In genomic region chr16:81088836-81089235, GRCh38 we compare ENCODE assay signal across 30 cellular contexts.
"Had no signal": no experiment of that assay in that cellular context is flagged by ENCODE, and none has a peak within 500 bp of the region (broad histone marks: within the 10 kb centered on the region; RNA-seq: fewer than 3 reads in every experiment).

No MANE protein-coding gene starts in this region.

- H3K27ac ChIP-seq: brain microvascular endothelial cell, esophagus muscularis mucosa, foreskin keratinocyte, gastroesophageal sphincter, WERI-Rb-1 had no signal

- H3K4me3 ChIP-seq: esophagus muscularis mucosa, gastroesophageal sphincter had no signal

- ATAC-seq: activated CD4-positive, alpha-beta T cell treated with anti-CD3 and anti-CD28 coated beads for 36 hours; activated CD8-positive, alpha-beta T cell treated with anti-CD3 and anti-CD28 coated beads for 36 hours; activated T-cell treated with anti-CD3 and anti-CD28 coated beads, Interleukin-2, amount 50 U/mL, for 4 hours; activated T-helper 17 cell treated with anti-CD3 and anti-CD28 coated beads, Interleukin-2, amount 50 U/mL, for 72 hours; foreskin keratinocyte; gastroesophageal sphincter; T-helper 17 cell had no signal

- H3K4me1 ChIP-seq: esophagus muscularis mucosa, foreskin keratinocyte, gastroesophageal sphincter had no signal

- H3K9me3 Mint-ChIP-seq: activated CD8-positive, alpha-beta T cell treated with anti-CD3 and anti-CD28 coated beads for 36 hours; activated T-cell treated with anti-CD3 and anti-CD28 coated beads, Interleukin-2, amount 50 U/mL, for 4 hours; activated T-helper 17 cell treated with anti-CD3 and anti-CD28 coated beads, Interleukin-2, amount 50 U/mL, for 72 hours; T-helper 2 cell treated with Interferon-gamma antibody and Interleukin-4, amounts not matched to agents 5 μg/mL and 100 μg/mL, for 36 hours had no signal

- H3K9me3 ChIP-seq: esophagus muscularis mucosa, gastroesophageal sphincter had no signal

- H3K4me1 Mint-ChIP-seq: activated T-helper 17 cell treated with anti-CD3 and anti-CD28 coated beads, Interleukin-2, amount 50 U/mL, for 72 hours had no signal

- H3K27me3 Mint-ChIP-seq: activated CD4-positive, alpha-beta T cell treated with anti-CD3 and anti-CD28 coated beads for 36 hours; activated CD8-positive, alpha-beta T cell treated with anti-CD3 and anti-CD28 coated beads for 36 hours; activated naive CD8-positive, alpha-beta T cell; activated T-helper 17 cell treated with anti-CD3 and anti-CD28 coated beads, Interleukin-2, amount 50 U/mL, for 72 hours; T-helper 17 cell had no signal

- H3K36me3 ChIP-seq: WERI-Rb-1 had no signal

- H3K4me3 Mint-ChIP-seq: activated CD4-positive, alpha-beta T cell treated with anti-CD3 and anti-CD28 coated beads for 36 hours; activated CD8-positive, alpha-beta T cell treated with anti-CD3 and anti-CD28 coated beads for 36 hours; activated naive CD8-positive, alpha-beta T cell; activated T-cell treated with anti-CD3 and anti-CD28 coated beads, Interleukin-2, amount 50 U/mL, for 4 hours; activated T-helper 17 cell treated with anti-CD3 and anti-CD28 coated beads, Interleukin-2, amount 50 U/mL, for 72 hours; T-helper 17 cell; T-helper 2 cell treated with Interferon-gamma antibody and Interleukin-4, amounts not matched to agents 5 μg/mL and 100 μg/mL, for 36 hours had no signal

- H3K27ac Mint-ChIP-seq: activated CD4-positive, alpha-beta T cell treated with anti-CD3 and anti-CD28 coated beads for 36 hours; activated CD8-positive, alpha-beta T cell treated with anti-CD3 and anti-CD28 coated beads for 36 hours; activated naive CD8-positive, alpha-beta T cell; activated T-helper 17 cell treated with anti-CD3 and anti-CD28 coated beads, Interleukin-2, amount 50 U/mL, for 72 hours; T-helper 17 cell; T-helper 2 cell treated with Interferon-gamma antibody and Interleukin-4, amounts not matched to agents 5 μg/mL and 100 μg/mL, for 36 hours had no signal

- DNase-seq: activated CD4-positive, alpha-beta T cell treated with anti-CD3 and anti-CD28 coated beads for 36 hours; activated CD4-positive, alpha-beta T cell treated with anti-CD3 and anti-CD28 coated beads, Interleukin-2, amount 50 U/mL, for 1 hour; activated CD4-positive, alpha-beta T cell treated with anti-CD3 and anti-CD28 coated beads, Interleukin-2, amount 50 U/mL, for 48 hours; activated CD4-positive, CD25-positive, alpha-beta regulatory T cell; activated CD4-positive, CD25-positive, alpha-beta regulatory T cell treated with anti-CD3 and anti-CD28 coated beads, Interleukin-2, amount 50 U/mL, for 72 hours; activated CD8-positive, alpha-beta memory T cell treated with anti-CD3 and anti-CD28 coated beads for 24 hours; activated CD8-positive, alpha-beta T cell treated with anti-CD3 and anti-CD28 coated beads for 36 hours; activated effector memory CD4-positive, alpha-beta T cell treated with Interleukin-2 at 50 U/mL for 16 hours; activated gamma-delta T cell treated with Interleukin-2 at 50 U/mL for 16 hours; activated naive CD4-positive, alpha-beta T cell treated with anti-CD3 and anti-CD28 coated beads, Interleukin-2, amount 50 U/mL, for 16 hours; activated naive CD4-positive, alpha-beta T cell treated with Interleukin-2 at 50 U/mL for 16 hours; activated T-cell treated with anti-CD3 and anti-CD28 coated beads, Interleukin-2, amount 50 U/mL, for 4 hours; amniotic stem cell; anterior cingulate cortex; brain microvascular endothelial cell; cortex of kidney; dermis blood vessel endothelial cell; effector memory CD4-positive, alpha-beta T cell; erythroblast; foreskin keratinocyte; head of caudate nucleus; T-helper 1 cell; T-helper 17 cell; T1000; WERI-Rb-1 had no signal

- H3K27me3 ChIP-seq: brain microvascular endothelial cell, esophagus muscularis mucosa, foreskin keratinocyte, gastroesophageal sphincter had no signal
